In the genomic region with DNA sequence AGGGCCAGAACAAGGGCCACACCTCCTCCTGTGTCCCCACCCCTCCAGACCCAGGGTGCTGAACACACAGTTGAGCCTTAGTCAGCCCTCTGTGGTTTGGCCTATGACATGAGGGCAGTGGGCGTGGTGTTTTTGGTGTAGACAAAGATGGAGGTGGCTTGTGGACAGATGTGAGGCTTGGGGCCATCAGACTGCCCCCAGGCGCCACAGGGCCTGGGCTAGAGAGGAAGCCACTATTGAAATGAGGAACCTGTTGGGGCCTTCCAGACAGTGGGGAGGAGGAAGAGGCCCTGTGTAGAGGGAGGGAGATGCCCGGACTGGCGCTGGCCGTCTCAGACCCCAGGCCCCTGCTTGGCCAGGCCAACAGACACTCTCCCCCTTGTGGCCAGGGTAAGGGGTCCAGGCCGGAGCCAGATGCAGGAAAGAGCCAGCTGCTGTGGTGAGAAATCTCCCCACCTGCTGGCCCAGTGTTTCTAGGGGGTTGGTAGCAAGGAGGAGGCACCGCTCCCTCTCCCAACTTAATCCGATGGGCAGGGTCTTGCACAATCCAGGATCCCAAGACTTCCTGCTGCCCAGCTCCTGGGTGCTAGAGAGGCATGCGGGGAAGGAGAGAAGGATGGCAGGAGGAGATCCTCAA, we compare ENCODE assay signal across 10 cellular contexts. TPM values are rescaled to one million over a fixed set of nuclear protein-coding genes. Genes with fewer than 3 reads are reported as not detected.
DNase-seq lines count a peak whose midpoint lies in the region; ATAC-seq, FAIRE-seq and TF ChIP-seq lines count a peak whose summit lies in the region.
"Had no signal": no experiment of that assay in that cellular context is flagged by ENCODE, and none has a peak within 500 bp of the region (broad histone marks: within the 10 kb centered on the region; RNA-seq: fewer than 3 reads in every experiment).

No MANE protein-coding gene starts in this region.

- no peak for TF ChIP-seq POLR2A in H54 (IDR thresholded peaks at IDR 0.05; ENCODE audit: low read depth, low read length)

- H3K4me3 Mint-ChIP-seq in endothelial cell (ENCODE audit: unreplicated experiment): no peak overlapping the region
- peak overlapping the region; percentile 23 for H3K4me3 Mint-ChIP-seq in natural killer cell treated with Interleukin-12 subunit alpha and Interleukin-12 subunit beta and Interleukin-15 and Interleukin-18, amount 100 ng/mL, for 72 hours

- H3K4me1 Mint-ChIP-seq in endothelial cell (ENCODE audit: unreplicated experiment): peaks cover 4% of the 10 kb centered on the region
- peaks cover 29 to 30% of the 10 kb centered on the region in 2 donors for H3K4me1 Mint-ChIP-seq in natural killer cell treated with Interleukin-12 subunit alpha and Interleukin-12 subunit beta and Interleukin-15 and Interleukin-18, amount 100 ng/mL, for 72 hours (ENCODE audit: low read depth in 2 of 2)

- H3K36me3 Mint-ChIP-seq in endothelial cell (ENCODE audit: low read depth, unreplicated experiment): no peaks in the 10 kb centered on the region
- H3K36me3 Mint-ChIP-seq in natural killer cell treated with Interleukin-12 subunit alpha and Interleukin-12 subunit beta and Interleukin-15 and Interleukin-18, amount 100 ng/mL, for 72 hours: no peaks in the 10 kb centered on the region

- H3K4me3 ChIP-seq in HAP-1: no peak overlapping the region
- H3K4me3 ChIP-seq: SJSA1 had no signal

- peaks cover 3% of the 10 kb centered on the region for H3K27me3 Mint-ChIP-seq in endothelial cell (ENCODE audit: unreplicated experiment)
- no peaks in the 10 kb centered on the region for H3K27me3 Mint-ChIP-seq in natural killer cell treated with Interleukin-12 subunit alpha and Interleukin-12 subunit beta and Interleukin-15 and Interleukin-18, amount 100 ng/mL, for 72 hours

- in situ Hi-C loops in HAP-1 (cut with MboI; ENCODE audit: low sequenced_read_pairs): no loop called here

- no peaks in the 10 kb centered on the region for H3K9me3 Mint-ChIP-seq in endothelial cell (ENCODE audit: unreplicated experiment)
- peaks cover 3% of the 10 kb centered on the region for H3K9me3 Mint-ChIP-seq in natural killer cell treated with Interleukin-12 subunit alpha and Interleukin-12 subunit beta and Interleukin-15 and Interleukin-18, amount 100 ng/mL, for 72 hours

- DNase-seq in GF-D8 (lab: John Stamatoyannopoulos, UW) (peak; percentile 95), H54 (ENCODE audit: insufficient read length, low spot score) (peak; percentile 72), endothelial cell (ENCODE audit: low spot score) (peak; percentile 45), DMS53 treated with DMSO at 0.1 percent for 48 hours (lab: John Stamatoyannopoulos, UW; ENCODE audit: unreplicated experiment) (no peak), HAP-1 (ENCODE audit: low spot score in 2 of 2) (no peak), NCI-H446 (lab: John Stamatoyannopoulos, UW) (no peak)
- peak; percentile 79 for DNase-seq in natural killer cell treated with Interleukin-12 subunit alpha and Interleukin-12 subunit beta and Interleukin-15 and Interleukin-18, amount 100 ng/mL, for 72 hours (ENCODE audit: low spot score)

- no peaks in the 10 kb centered on the region for H3K36me3 ChIP-seq in HAP-1 (replicated peaks)
- H3K36me3 ChIP-seq: SJSA1 had no signal

- H3K4me1 ChIP-seq in HAP-1: peaks cover 4% of the 10 kb centered on the region

- ATAC-seq in natural killer cell treated with Interleukin-12 subunit alpha and Interleukin-12 subunit beta and Interleukin-15 and Interleukin-18, amount 100 ng/mL, for 72 hours: peak; percentile 90 to 91

- peaks cover 2% of the 10 kb centered on the region; the same call in 1 of the 2 replicates for H3K27me3 ChIP-seq in HAP-1 (ENCODE audit: low read depth)
- H3K27me3 ChIP-seq: SJSA1 had no signal

- no peak overlapping the region for H3K27ac Mint-ChIP-seq in endothelial cell (ENCODE audit: unreplicated experiment)
- peak overlapping the region; percentile 63 to 84 for H3K27ac Mint-ChIP-seq in natural killer cell treated with Interleukin-12 subunit alpha and Interleukin-12 subunit beta and Interleukin-15 and Interleukin-18, amount 100 ng/mL, for 72 hours

- no peaks in the 10 kb centered on the region; the same call in 1 of the 2 replicates for H3K9me3 ChIP-seq in HAP-1

- TF ChIP-seq CTCF in endothelial cell (IDR thresholded peaks at IDR 0.05; ENCODE audit: unreplicated experiment): no peak

- FAIRE-seq in H54 (lab: Jason Lieb, UNC): peak; percentile 23
- FAIRE-seq: keratinocyte had no signal

TF ChIP-seq in PFSK-1, 5 proteins besides CTCF, POLR2A, EP300 and RAD21:
- TF ChIP-seq, protein P1, sequence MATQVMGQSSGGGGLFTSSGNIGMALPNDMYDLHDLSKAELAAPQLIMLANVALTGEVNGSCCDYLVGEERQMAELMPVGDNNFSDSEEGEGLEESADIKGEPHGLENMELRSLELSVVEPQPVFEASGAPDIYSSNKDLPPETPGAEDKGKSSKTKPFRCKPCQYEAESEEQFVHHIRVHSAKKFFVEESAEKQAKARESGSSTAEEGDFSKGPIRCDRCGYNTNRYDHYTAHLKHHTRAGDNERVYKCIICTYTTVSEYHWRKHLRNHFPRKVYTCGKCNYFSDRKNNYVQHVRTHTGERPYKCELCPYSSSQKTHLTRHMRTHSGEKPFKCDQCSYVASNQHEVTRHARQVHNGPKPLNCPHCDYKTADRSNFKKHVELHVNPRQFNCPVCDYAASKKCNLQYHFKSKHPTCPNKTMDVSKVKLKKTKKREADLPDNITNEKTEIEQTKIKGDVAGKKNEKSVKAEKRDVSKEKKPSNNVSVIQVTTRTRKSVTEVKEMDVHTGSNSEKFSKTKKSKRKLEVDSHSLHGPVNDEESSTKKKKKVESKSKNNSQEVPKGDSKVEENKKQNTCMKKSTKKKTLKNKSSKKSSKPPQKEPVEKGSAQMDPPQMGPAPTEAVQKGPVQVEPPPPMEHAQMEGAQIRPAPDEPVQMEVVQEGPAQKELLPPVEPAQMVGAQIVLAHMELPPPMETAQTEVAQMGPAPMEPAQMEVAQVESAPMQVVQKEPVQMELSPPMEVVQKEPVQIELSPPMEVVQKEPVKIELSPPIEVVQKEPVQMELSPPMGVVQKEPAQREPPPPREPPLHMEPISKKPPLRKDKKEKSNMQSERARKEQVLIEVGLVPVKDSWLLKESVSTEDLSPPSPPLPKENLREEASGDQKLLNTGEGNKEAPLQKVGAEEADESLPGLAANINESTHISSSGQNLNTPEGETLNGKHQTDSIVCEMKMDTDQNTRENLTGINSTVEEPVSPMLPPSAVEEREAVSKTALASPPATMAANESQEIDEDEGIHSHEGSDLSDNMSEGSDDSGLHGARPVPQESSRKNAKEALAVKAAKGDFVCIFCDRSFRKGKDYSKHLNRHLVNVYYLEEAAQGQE (IDR thresholded peaks at IDR 0.05; ENCODE audit: insufficient read depth in 1 of 2, low read depth in 2 of 2, low read length in 2 of 2): no peak
- TF ChIP-seq POLR2AphosphoS5 (IDR thresholded peaks at IDR 0.05; ENCODE audit: low read depth, low read length): no peak
- TF ChIP-seq TAF1 (IDR thresholded peaks at IDR 0.05; ENCODE audit: borderline replicate concordance, insufficient read depth, low read length): no peak
- TF ChIP-seq SIN3A (IDR thresholded peaks at IDR 0.05; ENCODE audit: borderline replicate concordance, insufficient read depth, low read length): no peak
- TF ChIP-seq FOXP2 (optimal IDR thresholded peaks at IDR 0.05; ENCODE audit: borderline replicate concordance, extremely low read depth, extremely low read length, insufficient read depth): peak; percentile 31
TF ChIP-seq in PFSK-1: peak in this region for 1.

RNA-seq across cellular contexts. Expression of a gene that starts 53.8 kb away (rescaled TPM):
- 13.8 TPM for polyA plus RNA-seq in PFSK-1 (2012; ENCODE audit: insufficient read length, low read depth)
- total RNA-seq in endothelial cell (ENCODE audit: unreplicated experiment): 30.1 TPM
- total RNA-seq in natural killer cell treated with Interleukin-12 subunit alpha and Interleukin-12 subunit beta and Interleukin-15 and Interleukin-18, amount 100 ng/mL, for 72 hours: 10 to 100 TPM; 49.1 to 85.8 TPM

Comparison
In these comparisons a context has a peak if more than half of its experiments do, and no peak if none do; other contexts are left out.
1. DNase-seq: peak in GF-D8 (single experiment), H54 (single experiment), endothelial cell (single experiment) and natural killer cell treated with Interleukin-12 subunit alpha and Interleukin-12 subunit beta and Interleukin-15 and Interleukin-18, amount 100 ng/mL, for 72 hours (single experiment); none in DMS53 treated with DMSO at 0.1 percent for 48 hours (single experiment), HAP-1 (0 of 2) and NCI-H446 (0 of 2).